ENCODE assay signal across 2 cellular contexts in the genomic region with DNA sequence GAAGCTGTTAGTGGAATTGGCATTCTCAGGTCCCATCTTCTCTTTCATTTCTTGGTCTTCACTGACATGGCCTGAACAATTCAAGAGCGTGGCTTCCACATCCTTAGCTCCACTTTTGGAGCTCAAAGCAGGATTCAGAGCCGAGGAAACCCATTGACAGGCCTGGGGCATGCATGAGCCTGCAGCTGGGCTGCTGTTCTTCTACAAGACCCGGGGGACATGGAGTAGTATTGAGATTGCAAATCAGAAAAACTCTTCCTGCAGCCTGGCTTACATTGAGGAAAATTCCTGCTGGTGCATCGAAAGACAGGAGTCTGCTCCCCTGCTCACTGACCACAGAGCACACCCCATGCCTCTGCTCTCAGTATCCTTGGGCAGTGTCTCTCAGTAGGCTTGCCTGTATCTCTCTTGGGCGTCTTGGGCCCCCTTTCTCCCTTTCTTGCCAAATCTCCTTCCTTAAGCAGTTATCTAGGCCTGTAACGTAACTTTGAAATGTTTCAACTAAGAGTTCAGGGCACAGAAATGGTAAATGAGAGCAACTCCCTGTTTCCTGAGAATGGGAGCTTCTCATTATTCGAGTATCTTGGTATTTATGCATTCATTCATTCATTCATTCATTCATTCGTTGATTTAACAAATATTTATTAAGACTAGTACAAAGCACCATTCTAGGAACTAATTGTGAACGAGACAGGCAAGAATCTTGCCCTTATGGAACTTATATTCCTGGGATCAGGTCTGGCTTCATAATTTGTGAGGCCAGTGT.
TF ChIP-seq lines count a peak whose summit lies in the region.

No MANE protein-coding gene starts in this region.

TF ChIP-seq in H1, 55 proteins besides CTCF, POLR2A, EP300 and RAD21:
- TF ChIP-seq POLR2AphosphoS5 (IDR thresholded peaks at IDR 0.05; ENCODE audit: low read depth, low read length) (no peak), SIRT6 (IDR thresholded peaks at IDR 0.05; ENCODE audit: low read length) (no peak), SP1 (IDR thresholded peaks at IDR 0.05; ENCODE audit: low read depth, low read length) (no peak), MAX (IDR thresholded peaks at IDR 0.05) (no peak)

TF ChIP-seq in HepG2, 621 proteins besides CTCF, POLR2A, EP300 and RAD21:
- TF ChIP-seq NFE2L1 (CRISPR knock-in tag; IDR thresholded peaks at IDR 0.05; ENCODE audit: borderline replicate concordance) (no peak), RORA (CRISPR knock-in tag; IDR thresholded peaks at IDR 0.05) (no peak), IRX3 (CRISPR knock-in tag; IDR thresholded peaks at IDR 0.05; ENCODE audit: borderline replicate concordance, low read depth) (no peak), PRDM4 (CRISPR knock-in tag; IDR thresholded peaks at IDR 0.05; ENCODE audit: borderline replicate concordance) (no peak), ZNF776 (CRISPR knock-in tag; IDR thresholded peaks at IDR 0.05) (no peak), ZNF24 (IDR thresholded peaks at IDR 0.05) (peak; percentile 81), YEATS2 (CRISPR knock-in tag; IDR thresholded peaks at IDR 0.05; ENCODE audit: borderline replicate concordance) (no peak)
